24 cellular contexts compared by ENCODE assay signal in genomic region chr4:137640156-137640837, GRCh38.
DNase-seq lines count a peak whose midpoint lies in the region; ATAC-seq and TF ChIP-seq lines count a peak whose summit lies in the region.
"Had no signal": no experiment of that assay in that cellular context is flagged by ENCODE, and none has a peak within 500 bp of the region (broad histone marks: within the 10 kb centered on the region; RNA-seq: fewer than 3 reads in every experiment).

No MANE protein-coding gene starts in this region.

- H3K27ac Mint-ChIP-seq in neural progenitor cell = peak overlapping the region; percentile 35
- no peak overlapping the region for H3K27ac Mint-ChIP-seq in natural killer cell treated with Interleukin-12 subunit alpha and Interleukin-12 subunit beta and Interleukin-15 and Interleukin-18, amount 100 ng/mL, for 72 hours
- H3K27ac Mint-ChIP-seq: B cell; effector memory CD8-positive, alpha-beta T cell; naive B cell had no signal

- H3K4me3 Mint-ChIP-seq in neural progenitor cell = no peak overlapping the region
- no peak overlapping the region for H3K4me3 Mint-ChIP-seq in natural killer cell treated with Interleukin-12 subunit alpha and Interleukin-12 subunit beta and Interleukin-15 and Interleukin-18, amount 100 ng/mL, for 72 hours
- H3K4me3 Mint-ChIP-seq: B cell; effector memory CD8-positive, alpha-beta T cell; naive B cell had no signal

- no peak overlapping the region for H2BK15ac ChIP-seq in mesenchymal stem cell (ENCODE audit: low read depth, poor library complexity, severe bottlenecking)

- no peaks in the 10 kb centered on the region for H3K36me3 Mint-ChIP-seq in neural progenitor cell
- H3K36me3 Mint-ChIP-seq in natural killer cell treated with Interleukin-12 subunit alpha and Interleukin-12 subunit beta and Interleukin-15 and Interleukin-18, amount 100 ng/mL, for 72 hours = no peaks in the 10 kb centered on the region
- H3K36me3 Mint-ChIP-seq: naive B cell had no signal

- H3K36me3 ChIP-seq in neural progenitor cell = no peaks in the 10 kb centered on the region
- H3K36me3 ChIP-seq in mesenchymal stem cell (ENCODE audit: control insufficient read depth in 1 of 2, insufficient read depth in 2 of 2, low read depth in 1 of 2, low read length in 2 of 2) = no peaks in the 10 kb centered on the region

- no peak overlapping the region for H3K27ac ChIP-seq in neural progenitor cell
- H3K27ac ChIP-seq in mesenchymal stem cell (ENCODE audit: low read length, poor library complexity, severe bottlenecking) = no peak overlapping the region
- H3K27ac ChIP-seq: HL-60 had no signal

- H3K4me3 ChIP-seq in neural progenitor cell = no peak overlapping the region
- no peak overlapping the region for H3K4me3 ChIP-seq in mesenchymal stem cell (ENCODE audit: insufficient read depth in 1 of 2, low read depth in 1 of 2, low read length in 2 of 2)
- H3K4me3 ChIP-seq: K562, lung had no signal

- no peak overlapping the region for H2BK12ac ChIP-seq in mesenchymal stem cell (ENCODE audit: low read length in 2 of 2)

- H3K9ac ChIP-seq in neural progenitor cell (no peak overlapping the region), mesenchymal stem cell (ENCODE audit: low read length) (no peak overlapping the region)

- H3K79me1 ChIP-seq in mesenchymal stem cell (replicated peaks; ENCODE audit: low read length, poor library complexity, severe bottlenecking) = no peaks in the 10 kb centered on the region

- H3K9me3 ChIP-seq in neural progenitor cell (ENCODE audit: low read depth) = no peaks in the 10 kb centered on the region
- H3K9me3 ChIP-seq in mesenchymal stem cell (ENCODE audit: control insufficient read depth, low read length) = no peaks in the 10 kb centered on the region
- H3K9me3 ChIP-seq: Caco-2 had no signal

- H4K91ac ChIP-seq in mesenchymal stem cell (ENCODE audit: low read length) = no peak overlapping the region

- no peaks in the 10 kb centered on the region for H3K27me3 ChIP-seq in neural progenitor cell
- no peaks in the 10 kb centered on the region for H3K27me3 ChIP-seq in mesenchymal stem cell (ENCODE audit: control insufficient read depth in 1 of 2, insufficient read depth in 1 of 2, low read length in 2 of 2)

- peaks cover under 1% of the 10 kb centered on the region for H3K27me3 Mint-ChIP-seq in neural progenitor cell (ENCODE audit: insufficient read depth, low read depth)
- no peaks in the 10 kb centered on the region for H3K27me3 Mint-ChIP-seq in natural killer cell treated with Interleukin-12 subunit alpha and Interleukin-12 subunit beta and Interleukin-15 and Interleukin-18, amount 100 ng/mL, for 72 hours
- H3K27me3 Mint-ChIP-seq: B cell; effector memory CD8-positive, alpha-beta T cell; naive B cell had no signal

- H3K4ac ChIP-seq in mesenchymal stem cell (ENCODE audit: low read depth in 1 of 2, low read length in 2 of 2) = no peak overlapping the region

- H3K4me2 ChIP-seq in neural progenitor cell (no peak overlapping the region), mesenchymal stem cell (ENCODE audit: low read length, poor library complexity, severe bottlenecking) (no peak overlapping the region)

- no peak overlapping the region for H2BK5ac ChIP-seq in mesenchymal stem cell (ENCODE audit: low read depth, low read length, poor library complexity, severe bottlenecking)

- DNase-seq in neural progenitor cell (ENCODE audit: low spot score) = no peak
- DNase-seq in SKM-1 treated with dmso at 0.1 percent for 144 hours (lab: John Stamatoyannopoulos, UW; ENCODE audit: unreplicated experiment) = no peak
- DNase-seq in mesenchymal stem cell = no peak
- DNase-seq in natural killer cell treated with Interleukin-12 subunit alpha and Interleukin-12 subunit beta and Interleukin-15 and Interleukin-18, amount 100 ng/mL, for 72 hours (ENCODE audit: low spot score) = no peak
- DNase-seq: activated effector memory CD4-positive, alpha-beta T cell treated with Interleukin-2 at 50 U/mL for 16 hours; amygdala; Caco-2; effector memory CD8-positive, alpha-beta T cell; GOT3; head of caudate nucleus; naive B cell; NCI-H1092; NCI-H526 treated with DMSO at 0.1 percent for 48 hours; PC-3; stimulated activated CD4-positive, alpha-beta T cell treated with anti-CD3 and anti-CD28 coated beads, Interleukin-4, amount 100 ng/mL, for 24 hours; stimulated activated CD8-positive, alpha-beta memory T cell treated with anti-CD3 and anti-CD28 coated beads, Interleukin-4, amount 100 ng/mL, for 48 hours; T-helper 9 cell had no signal

- no peak overlapping the region for H3K18ac ChIP-seq in mesenchymal stem cell (ENCODE audit: low read depth in 1 of 2, low read length in 2 of 2)

- H3K4me1 ChIP-seq in neural progenitor cell = peaks cover 12% of the 10 kb centered on the region
- no peaks in the 10 kb centered on the region for H3K4me1 ChIP-seq in mesenchymal stem cell (ENCODE audit: control insufficient read depth, insufficient read depth, low read depth, low read length)
- H3K4me1 ChIP-seq: Caco-2 had no signal

- H3K14ac ChIP-seq in mesenchymal stem cell (ENCODE audit: low read length in 2 of 2) = no peak overlapping the region

- 100% methylated on average over 1 of the region's 4 CpGs for WGBS in mesenchymal stem cell

- H2AFZ ChIP-seq in neural progenitor cell (replicated peaks) = no peak overlapping the region
- no peak overlapping the region for H2AFZ ChIP-seq in mesenchymal stem cell (ENCODE audit: low read depth, low read length)

- H3K79me2 ChIP-seq in neural progenitor cell (ENCODE audit: low read depth) = no peaks in the 10 kb centered on the region

- H2AK5ac ChIP-seq in mesenchymal stem cell (ENCODE audit: low read length, severe bottlenecking) = no peak overlapping the region

- no peak overlapping the region for H2BK120ac ChIP-seq in mesenchymal stem cell (ENCODE audit: low read depth, low read length)

- no peaks in the 10 kb centered on the region for H3F3A ChIP-seq in neural progenitor cell (ENCODE audit: low read depth)

- H4K8ac ChIP-seq in mesenchymal stem cell (ENCODE audit: low read length) = no peak overlapping the region

- ATAC-seq in GM18873 (IDR thresholded peaks at IDR 0.05; ENCODE audit: low FRiP score, unreplicated experiment) = peak; percentile 70
- ATAC-seq in GM21786 (IDR thresholded peaks at IDR 0.05; ENCODE audit: unreplicated experiment) = peak; percentile 68
- peak; percentile 69 for ATAC-seq in HG03354 (IDR thresholded peaks at IDR 0.05; ENCODE audit: poor library complexity, severe bottlenecking, unreplicated experiment)
- no peak for ATAC-seq in natural killer cell treated with Interleukin-12 subunit alpha and Interleukin-12 subunit beta and Interleukin-15 and Interleukin-18, amount 100 ng/mL, for 72 hours
- ATAC-seq: effector memory CD8-positive, alpha-beta T cell; K562; PC-3 had no signal

- H4K20me1 ChIP-seq in neural progenitor cell (ENCODE audit: low read depth) = no peaks in the 10 kb centered on the region

- H3K23ac ChIP-seq in mesenchymal stem cell (ENCODE audit: low read length in 2 of 2) = no peak overlapping the region

- no peaks in the 10 kb centered on the region for H3K9me3 Mint-ChIP-seq in neural progenitor cell
- peaks cover 16% of the 10 kb centered on the region for H3K9me3 Mint-ChIP-seq in natural killer cell treated with Interleukin-12 subunit alpha and Interleukin-12 subunit beta and Interleukin-15 and Interleukin-18, amount 100 ng/mL, for 72 hours

- peaks cover 14% of the 10 kb centered on the region for H3K4me1 Mint-ChIP-seq in neural progenitor cell
- H3K4me1 Mint-ChIP-seq in natural killer cell treated with Interleukin-12 subunit alpha and Interleukin-12 subunit beta and Interleukin-15 and Interleukin-18, amount 100 ng/mL, for 72 hours (ENCODE audit: low read depth in 2 of 2) = no peaks in the 10 kb centered on the region
- H3K4me1 Mint-ChIP-seq: B cell, naive B cell had no signal

- TF ChIP-seq CTCF in neural progenitor cell (IDR thresholded peaks at IDR 0.05) = no peak

Comparison
In these comparisons a context has a peak if more than half of its experiments do, and no peak if none do; other contexts are left out.
1. ATAC-seq: peak in GM18873 (single experiment), GM21786 (single experiment) and HG03354 (single experiment); none in natural killer cell treated with Interleukin-12 subunit alpha and Interleukin-12 subunit beta and Interleukin-15 and Interleukin-18, amount 100 ng/mL, for 72 hours (0 of 2).